In genomic region chr18:7657937-7658336, GRCh38 we compare ENCODE assay signal across 19 cellular contexts.
DNase-seq lines count a peak whose midpoint lies in the region; ATAC-seq and TF ChIP-seq lines count a peak whose summit lies in the region.
"Had no signal": no experiment of that assay in that cellular context is flagged by ENCODE, and none has a peak within 500 bp of the region (broad histone marks: within the 10 kb centered on the region; RNA-seq: fewer than 3 reads in every experiment).

No MANE protein-coding gene starts in this region.

- H2AFZ ChIP-seq in trophoblast cell (ENCODE audit: insufficient read depth, low read length, poor library complexity), result no peak overlapping the region

- ATAC-seq in right cardiac atrium (no peak), left lobe of liver (peak; percentile 57), HG03432 (IDR thresholded peaks at IDR 0.05; ENCODE audit: unreplicated experiment) (no peak)
- ATAC-seq in activated T-cell treated with anti-CD3 and anti-CD28 coated beads, Interleukin-2, amount 50 U/mL, for 72 hours (replicated peaks in 1 of 2), result no peak

- no peak overlapping the region for H2BK5ac ChIP-seq in trophoblast cell (ENCODE audit: low read depth, low read length, poor library complexity)

- H3K4me1 Mint-ChIP-seq in activated T-cell treated with anti-CD3 and anti-CD28 coated beads, Interleukin-2, amount 50 U/mL, for 72 hours (ENCODE audit: low read depth), result no peaks in the 10 kb centered on the region

- no peak overlapping the region for H2AK5ac ChIP-seq in trophoblast cell (ENCODE audit: low read length)

- H4K8ac ChIP-seq in trophoblast cell (ENCODE audit: low read depth, low read length), result no peak overlapping the region

- H3K27ac ChIP-seq in cardiac muscle cell (peak overlapping the region; percentile 87), right cardiac atrium (ENCODE audit: low read length) (no peak overlapping the region), trophoblast cell (ENCODE audit: low read depth, low read length) (peak overlapping the region; percentile 48), vagina (no peak overlapping the region)
- H3K27ac ChIP-seq: 22Rv1, HL-60 had no signal

- peaks cover 4% of the 10 kb centered on the region for H3K79me2 ChIP-seq in trophoblast cell (ENCODE audit: control insufficient read depth, insufficient read depth, low read length, poor library complexity)

- no peak overlapping the region for H3K4me2 ChIP-seq in trophoblast cell (ENCODE audit: low read length)

- H3K27ac Mint-ChIP-seq in activated T-cell treated with anti-CD3 and anti-CD28 coated beads, Interleukin-2, amount 50 U/mL, for 72 hours, result no peak overlapping the region

- H3K4me1 ChIP-seq in cardiac muscle cell (ENCODE audit: low read depth), result peaks cover 28% of the 10 kb centered on the region
- H3K4me1 ChIP-seq in right cardiac atrium (ENCODE audit: control insufficient read depth, insufficient read depth, low read length), result peaks cover 4% of the 10 kb centered on the region
- peaks cover 7 to 21% of the 10 kb centered on the region in 2 experiments for H3K4me1 ChIP-seq in trophoblast cell (ENCODE audit: control insufficient read depth in 1 of 2, insufficient read depth in 2 of 2, low read length in 2 of 2)
- H3K4me1 ChIP-seq in vagina, result no peaks in the 10 kb centered on the region

- H2BK12ac ChIP-seq in trophoblast cell (ENCODE audit: low read length), result no peak overlapping the region

- H3K9me3 Mint-ChIP-seq in activated T-cell treated with anti-CD3 and anti-CD28 coated beads, Interleukin-2, amount 50 U/mL, for 72 hours, result peaks cover 0 to 2% of the 10 kb centered on the region in 2 donors

- H3K23ac ChIP-seq in trophoblast cell (ENCODE audit: low read length), result no peak overlapping the region

- no peak for TF ChIP-seq POLR2A in vagina (IDR thresholded peaks at IDR 0.05)

- H4K91ac ChIP-seq in trophoblast cell (ENCODE audit: low read depth, low read length), result no peak overlapping the region

- no peak overlapping the region for H2BK120ac ChIP-seq in trophoblast cell (ENCODE audit: insufficient read depth, low read length, poor library complexity)

- H3K4ac ChIP-seq in trophoblast cell (ENCODE audit: low read depth, low read length), result no peak overlapping the region

- H3K36me3 Mint-ChIP-seq in activated T-cell treated with anti-CD3 and anti-CD28 coated beads, Interleukin-2, amount 50 U/mL, for 72 hours (ENCODE audit: insufficient read depth in 2 of 2), result no peaks in the 10 kb centered on the region

- H3K4me3 ChIP-seq in cardiac muscle cell (no peak overlapping the region), right cardiac atrium (ENCODE audit: low read length) (no peak overlapping the region), trophoblast cell (ENCODE audit: low read depth, low read length) (no peak overlapping the region), vagina (no peak overlapping the region)

- no peak overlapping the region for H3K9ac ChIP-seq in trophoblast cell (ENCODE audit: low read length)

- H3K9me3 ChIP-seq in cardiac muscle cell (ENCODE audit: low read depth) (no peaks in the 10 kb centered on the region), right cardiac atrium (ENCODE audit: control insufficient read depth, low read length) (no peaks in the 10 kb centered on the region), trophoblast cell (ENCODE audit: insufficient read depth, low read depth, low read length) (no peaks in the 10 kb centered on the region), vagina (no peaks in the 10 kb centered on the region)

- 96% methylated on average over 2 of the region's 2 CpGs for WGBS in right cardiac atrium
- no CpG with 5 or more reads among the region's 2 CpGs for WGBS in trophoblast cell (ENCODE audit: extremely low coverage, insufficient coverage, insufficient read length)

- no peak overlapping the region for H3K14ac ChIP-seq in trophoblast cell (ENCODE audit: low read length)

- H3K36me3 ChIP-seq in cardiac muscle cell (no peaks in the 10 kb centered on the region), trophoblast cell (ENCODE audit: control insufficient read depth in 1 of 2, insufficient read depth in 2 of 2, low read length in 2 of 2) (no peaks in the 10 kb centered on the region), vagina (no peaks in the 10 kb centered on the region)

- H4K12ac ChIP-seq in trophoblast cell (ENCODE audit: low read depth, low read length), result no peak overlapping the region

- H3K18ac ChIP-seq in trophoblast cell (ENCODE audit: low read length), result no peak overlapping the region

- no peak for DNase-seq in cardiac muscle cell (ENCODE audit: low read depth in 1 of 2, low spot score in 1 of 2)
- DNase-seq in right cardiac atrium, result no peak
- peak; percentile 23 for DNase-seq in HuH-7 (ENCODE audit: low spot score)
- no peak for DNase-seq in left lobe of liver (ENCODE audit: low spot score)
- DNase-seq in trophoblast cell, result peak in 1 of 2 donors; percentile 34
- DNase-seq in vagina (ENCODE audit: extremely low spot score in 2 of 2), result no peak
- no peak for DNase-seq in activated T-cell treated with anti-CD3 and anti-CD28 coated beads, Interleukin-2, amount 50 U/mL, for 72 hours
- DNase-seq: ACHN, HCEC 1CT, KBM-7, NCI-H1105 treated with DMSO at 0.1 percent for 48 hours, NCI-H146, NCI-H1930, NCI-H2107, NCI-H524, NCI-H774 had no signal

- TF ChIP-seq CTCF in cardiac muscle cell (IDR thresholded peaks at IDR 0.05; ENCODE audit: low read depth, low read length), result no peak
- no peak for TF ChIP-seq CTCF in vagina (IDR thresholded peaks at IDR 0.05)

- H3K4me3 Mint-ChIP-seq in activated T-cell treated with anti-CD3 and anti-CD28 coated beads, Interleukin-2, amount 50 U/mL, for 72 hours, result no peak overlapping the region

- H3K27me3 Mint-ChIP-seq in activated T-cell treated with anti-CD3 and anti-CD28 coated beads, Interleukin-2, amount 50 U/mL, for 72 hours (ENCODE audit: low read depth), result no peaks in the 10 kb centered on the region

- intact Hi-C loops in right cardiac atrium (cut with DNase I), result no loop called here
- intact Hi-C loops in vagina (cut with DNase I), result no loop called here

- H3K79me1 ChIP-seq in trophoblast cell (ENCODE audit: low read length), result peaks cover 6% of the 10 kb centered on the region

- H3K27me3 ChIP-seq in cardiac muscle cell (no peaks in the 10 kb centered on the region), right cardiac atrium (ENCODE audit: control insufficient read depth, insufficient read depth) (no peaks in the 10 kb centered on the region), trophoblast cell (ENCODE audit: insufficient read depth, low read length) (no peaks in the 10 kb centered on the region), vagina (no peaks in the 10 kb centered on the region)

Comparison
In these comparisons a context has a peak if more than half of its experiments do, and no peak if none do; other contexts are left out.
1. H3K27ac ChIP-seq: peak in cardiac muscle cell (single experiment) and trophoblast cell (single experiment); none in right cardiac atrium (single experiment) and vagina (single experiment).